In genomic region chr10:93115661-93116383, GRCh38 we compare ENCODE assay signal across 8 cellular contexts. TPM values are rescaled to one million over a fixed set of nuclear protein-coding genes. Genes with fewer than 3 reads are reported as not detected.
DNase-seq lines count a peak whose midpoint lies in the region; ATAC-seq and TF ChIP-seq lines count a peak whose summit lies in the region.

No MANE protein-coding gene starts in this region.

- no peak overlapping the region for H3K4me3 ChIP-seq in liver (ENCODE audit: low read depth in 1 of 3, low read length in 3 of 3)

- peak; percentile 68 for TF ChIP-seq CTCF in liver (IDR thresholded peaks at IDR 0.05; ENCODE audit: low read depth, low read length, missing input control)

- 61% methylated on average over 4 of the region's 4 CpGs for WGBS in liver

- H3K9ac ChIP-seq in liver (ENCODE audit: low read depth in 1 of 2, low read length in 2 of 2) = no peak overlapping the region

- ATAC-seq in GM21526 (IDR thresholded peaks at IDR 0.05; ENCODE audit: low FRiP score, unreplicated experiment) (peak; percentile 66), HG03439 (IDR thresholded peaks at IDR 0.05; ENCODE audit: unreplicated experiment) (no peak)

- H3K27ac ChIP-seq in liver (ENCODE audit: low read depth in 1 of 2, low read length in 2 of 2) = no peak overlapping the region

- peak; percentile 70 to 82 for TF ChIP-seq RAD21 in liver (IDR thresholded peaks at IDR 0.05)

- no peaks in the 10 kb centered on the region for H3K27me3 ChIP-seq in liver (ENCODE audit: control insufficient read depth in 4 of 4, insufficient read depth in 4 of 4, low read length in 3 of 4)

- no peaks in the 10 kb centered on the region for H3K9me3 ChIP-seq in liver (ENCODE audit: control insufficient read depth in 4 of 4, low read length in 3 of 4)

- DNase-seq in COLO668 (lab: John Stamatoyannopoulos, UW; ENCODE audit: unreplicated experiment) = peak; percentile 43
- peak; percentile 50 for DNase-seq in NCI-H1048 (lab: John Stamatoyannopoulos, UW)
- DNase-seq in activated CD4-positive, CD25-positive, alpha-beta regulatory T cell treated with anti-CD3 and anti-CD28 coated beads, Interleukin-2, amount 50 U/mL, for 72 hours = peak; percentile 71
- DNase-seq in cerebellar cortex (ENCODE audit: low spot score) = peak; percentile 40
- peak; percentile 16 to 28 for DNase-seq in stimulated activated CD8-positive, alpha-beta memory T cell treated with anti-CD3 and anti-CD28 coated beads, Interleukin-15, amount 100 ng/mL, for 4 hours (ENCODE audit: low read depth in 2 of 2)

- no peaks in the 10 kb centered on the region for H3K36me3 ChIP-seq in liver (ENCODE audit: control insufficient read depth in 4 of 4, insufficient read depth in 3 of 4, low read depth in 1 of 4, low read length in 3 of 4)

- no peaks in the 10 kb centered on the region for H3K4me1 ChIP-seq in liver (ENCODE audit: control insufficient read depth in 4 of 4, insufficient read depth in 4 of 4, low read length in 3 of 4)

TF ChIP-seq in liver, 16 proteins besides CTCF, POLR2A, EP300 and RAD21:
- TF ChIP-seq NR2F2 (IDR thresholded peaks at IDR 0.05) (no peak), GABPA (IDR thresholded peaks at IDR 0.05 in 1 of 2, conservative IDR thresholded peaks at IDR 0.05 in 1 of 2) (no peak), FOXA1 (IDR thresholded peaks at IDR 0.05) (no peak), FOXA2 (IDR thresholded peaks at IDR 0.05) (no peak), EGR1 (IDR thresholded peaks at IDR 0.05; ENCODE audit: low read depth in 2 of 2) (no peak), HNF4G (IDR thresholded peaks at IDR 0.05) (no peak), HNF4A (conservative IDR thresholded peaks at IDR 0.05) (no peak), REST (IDR thresholded peaks at IDR 0.05) (no peak), TAF1 (conservative IDR thresholded peaks at IDR 0.05) (no peak), MAX (IDR thresholded peaks at IDR 0.05) (no peak), YY1 (IDR thresholded peaks at IDR 0.05) (no peak), ATF3 (IDR thresholded peaks at IDR 0.05) (no peak), RXRA (IDR thresholded peaks at IDR 0.05) (no peak), SP1 (IDR thresholded peaks at IDR 0.05) (no peak)

RNA-seq across cellular contexts. Expression of gene CYP26A1, which starts 42.1 kb away (rescaled TPM):
- under 1 TPM in 1 of 2 donors, not detected in 1; 0.08 TPM for total RNA-seq in liver
- polyA plus RNA-seq in liver = 1 to 10 TPM in 1 of 2 donors, under 1 TPM in 1; 0.29 to 1.4 TPM

RNA-seq across cellular contexts. Expression of gene CYP26C1, which starts 55.2 kb away (rescaled TPM):
- total RNA-seq in liver = under 1 TPM; 0.09 to 0.25 TPM
- not detected for polyA plus RNA-seq in liver
